Comparison of ENCODE assay signal across 9 cellular contexts in the genomic region with DNA sequence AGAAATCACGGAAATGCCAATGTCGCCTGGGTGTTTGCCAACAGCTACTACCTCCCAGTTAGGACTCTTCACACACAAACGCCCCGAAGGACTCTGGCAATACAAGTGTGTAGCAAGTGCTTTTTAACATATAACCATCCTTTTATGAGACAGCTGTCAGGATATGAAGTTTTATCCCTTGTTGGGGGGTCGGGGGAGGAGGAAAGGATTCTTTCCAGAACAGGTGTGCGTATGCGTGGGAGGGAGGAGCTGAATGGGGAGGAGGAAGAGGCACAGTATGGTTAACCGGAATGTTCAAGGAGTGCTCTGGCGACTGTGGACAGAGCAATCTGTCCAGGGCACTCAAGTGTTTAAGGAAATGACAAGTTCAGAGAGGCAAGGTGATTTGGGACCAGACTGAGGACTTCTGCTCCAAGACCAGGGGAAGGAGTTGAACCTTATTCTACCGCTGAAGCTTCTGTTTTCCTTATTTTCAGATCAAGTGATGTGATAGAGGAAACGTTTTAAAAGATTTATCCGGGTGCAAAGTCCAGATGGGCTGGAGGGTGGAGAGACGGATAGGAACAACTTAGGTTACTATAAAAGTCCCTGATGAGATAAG. TPM values are rescaled to one million over a fixed set of nuclear protein-coding genes. Genes with fewer than 3 reads are reported as not detected.
DNase-seq lines count a peak whose midpoint lies in the region; ATAC-seq, FAIRE-seq and TF ChIP-seq lines count a peak whose summit lies in the region.
"Had no signal": no experiment of that assay in that cellular context is flagged by ENCODE, and none has a peak within 500 bp of the region (broad histone marks: within the 10 kb centered on the region; RNA-seq: fewer than 3 reads in every experiment).

No MANE protein-coding gene starts in this region.

- H3K9me3 ChIP-seq in osteoblast (ENCODE audit: low read depth, low read length), result no peaks in the 10 kb centered on the region

- DNase-seq in DMS 273 (lab: John Stamatoyannopoulos, UW; ENCODE audit: unreplicated experiment), result peak; percentile 49
- no peak for DNase-seq in DMS 273 treated with DMSO at 0.1 percent for 48 hours (lab: John Stamatoyannopoulos, UW)
- DNase-seq in OCI-M1 (lab: John Stamatoyannopoulos, UW), result peak; percentile 60
- no peak for DNase-seq in epithelial cell of prostate (ENCODE audit: low read depth, low spot score)
- DNase-seq in osteoblast (ENCODE audit: insufficient read length, low spot score, missing footprints), result peak; percentile 86
- no peak for DNase-seq in D721Med (ENCODE audit: insufficient read length, low spot score)

- no peak overlapping the region for H2AFZ ChIP-seq in osteoblast (ENCODE audit: low read length)

- peaks cover 27% of the 10 kb centered on the region for H4K20me1 ChIP-seq in osteoblast (ENCODE audit: insufficient read depth, low read length)

- peaks cover 28% of the 10 kb centered on the region for H3K4me1 ChIP-seq in osteoblast (ENCODE audit: insufficient read depth, low read length)

- no peaks in the 10 kb centered on the region for H3K36me3 ChIP-seq in osteoblast (ENCODE audit: insufficient read depth, low read length)

- peak overlapping the region; percentile 55 for H3K27ac ChIP-seq in epithelial cell of prostate
- H3K27ac ChIP-seq in osteoblast (ENCODE audit: low read depth, low read length), result peak overlapping the region; percentile 46

- no peak for TF ChIP-seq CTCF in osteoblast (IDR thresholded peaks at IDR 0.05; ENCODE audit: extremely low read depth, low read depth, low read length)
- TF ChIP-seq CTCF in D721Med (IDR thresholded peaks at IDR 0.05; ENCODE audit: insufficient read depth, missing control alignments), result no peak

- H3K27me3 ChIP-seq in osteoblast (ENCODE audit: insufficient read depth, low read length), result peaks cover 10% of the 10 kb centered on the region

- ATAC-seq in GM21526 (IDR thresholded peaks at IDR 0.05; ENCODE audit: low FRiP score, unreplicated experiment) (no peak), GM21390 (IDR thresholded peaks at IDR 0.05; ENCODE audit: unreplicated experiment) (no peak)

- H3K79me2 ChIP-seq in osteoblast (ENCODE audit: insufficient read depth, low read length), result peaks cover 55% of the 10 kb centered on the region

- peak overlapping the region; percentile 87 for H3K4me2 ChIP-seq in osteoblast (ENCODE audit: insufficient read depth, low read length)

- H3K4me3 ChIP-seq in osteoblast (ENCODE audit: insufficient read depth, low read length), result peak overlapping the region; percentile 82

- no peak for FAIRE-seq in D721Med (lab: Jason Lieb, UNC)
- FAIRE-seq: A204.1 had no signal

RNA-seq across cellular contexts. Expression of gene TSPAN3, which starts 1.3 kb away (rescaled TPM):
- total RNA-seq in osteoblast, result 203 and 235 TPM in 2 replicates

Comparison
In these comparisons a context has a peak if more than half of its experiments do, and no peak if none do; other contexts are left out.
1. DNase-seq: peak in DMS 273 (single experiment), OCI-M1 (single experiment) and osteoblast (single experiment); none in DMS 273 treated with DMSO at 0.1 percent for 48 hours (single experiment), epithelial cell of prostate (single experiment) and D721Med (single experiment).